ENCODE assay signal across 9 cellular contexts in the genomic region with DNA sequence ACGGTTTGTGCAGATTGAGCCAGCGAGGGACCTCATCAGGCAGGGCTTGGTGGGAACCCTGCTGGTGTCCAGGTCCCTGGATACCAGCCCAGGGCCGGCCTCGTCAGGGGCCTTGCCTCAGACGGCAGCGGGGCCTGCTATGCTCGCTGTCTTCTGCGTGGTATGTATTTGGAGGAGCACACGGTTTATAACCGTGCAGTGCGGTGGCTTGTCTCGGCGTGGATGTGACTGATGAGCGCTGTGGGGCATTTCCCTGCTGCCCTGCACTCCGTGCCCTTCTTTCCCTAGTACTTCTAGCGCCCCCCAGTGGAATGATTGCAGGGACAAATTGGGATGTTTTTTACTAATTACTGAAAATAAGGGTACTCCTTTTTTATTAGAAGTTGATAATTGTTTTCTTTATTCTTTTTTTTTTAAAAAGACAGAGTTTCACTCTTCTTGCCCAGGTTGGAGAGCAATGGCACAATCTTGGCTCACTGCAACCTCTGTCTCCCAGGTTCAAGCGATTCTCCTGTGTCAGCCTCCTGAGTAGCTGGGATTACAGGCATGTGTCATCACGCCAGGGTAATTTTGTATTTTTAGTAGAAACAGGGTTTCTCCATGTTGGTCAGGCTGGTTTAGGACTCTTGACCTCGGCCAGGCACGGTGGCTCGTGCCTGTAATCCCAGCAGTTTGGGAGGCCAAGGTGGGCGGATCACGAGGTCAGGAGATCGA. TPM values are rescaled to one million over a fixed set of nuclear protein-coding genes. Genes with fewer than 3 reads are reported as not detected.
DNase-seq lines count a peak whose midpoint lies in the region; ATAC-seq, FAIRE-seq and TF ChIP-seq lines count a peak whose summit lies in the region.
"Had no signal": no experiment of that assay in that cellular context is flagged by ENCODE, and none has a peak within 500 bp of the region (broad histone marks: within the 10 kb centered on the region; RNA-seq: fewer than 3 reads in every experiment).

No MANE protein-coding gene starts in this region.

- H3K4me1 Mint-ChIP-seq in activated CD4-positive, alpha-beta T cell treated with anti-CD3 and anti-CD28 coated beads for 36 hours, result peaks cover 7% of the 10 kb centered on the region
- H3K4me1 Mint-ChIP-seq in brain, result peaks cover 5% of the 10 kb centered on the region

- H3K9ac ChIP-seq in kidney (ENCODE audit: low read length in 2 of 2), result no peak overlapping the region

- peak; percentile 61 for ATAC-seq in activated CD4-positive, alpha-beta T cell treated with anti-CD3 and anti-CD28 coated beads for 36 hours
- ATAC-seq in HG03432 (IDR thresholded peaks at IDR 0.05; ENCODE audit: unreplicated experiment), result no peak

- TF ChIP-seq CTCF in brain (conservative IDR thresholded peaks at IDR 0.05) (peak; percentile 45 to 71), kidney (IDR thresholded peaks at IDR 0.05; ENCODE audit: borderline replicate concordance, extremely low read depth, insufficient read depth) (peak; percentile 52)

- intact Hi-C loops in activated CD4-positive, alpha-beta T cell treated with anti-CD3 and anti-CD28 coated beads for 36 hours (cut with DNase I, micrococcal nuclease), result loop anchor here (1.0 to 5.0 kb wide), 3 partner anchors 99 to 415 kb away; no protein-coding TSS in a partner anchor
- intact Hi-C loops in kidney (cut with DNase I), result no loop called here

- FAIRE-seq in kidney (lab: Jason Lieb, UNC), result no peak

- CTCF ChIA-PET in activated CD4-positive, alpha-beta T cell treated with anti-CD3 and anti-CD28 coated beads for 36 hours (lab: Charles Lee), result interaction anchor here (0.6 to 2.8 kb wide), 4 partner anchors 98 to 645 kb away, joined by 3 to 12 read pairs (median 4); no protein-coding TSS in a partner anchor

- POLR2A ChIA-PET in activated CD4-positive, alpha-beta T cell treated with anti-CD3 and anti-CD28 coated beads for 36 hours (lab: Charles Lee), result no interaction called here

- H3K27ac ChIP-seq in kidney (ENCODE audit: low read depth in 2 of 2, low read length in 2 of 2), result no peak overlapping the region

- no peaks in the 10 kb centered on the region for H3K9me3 Mint-ChIP-seq in activated CD4-positive, alpha-beta T cell treated with anti-CD3 and anti-CD28 coated beads for 36 hours (ENCODE audit: low read depth)
- peaks cover 0 to 6% (median 0%) of the 10 kb centered on the region in 5 experiments for H3K9me3 Mint-ChIP-seq in brain

- H3K4me3 ChIP-seq in kidney (ENCODE audit: low read length in 2 of 2), result no peak overlapping the region

- H3K4me3 Mint-ChIP-seq in activated CD4-positive, alpha-beta T cell treated with anti-CD3 and anti-CD28 coated beads for 36 hours, result no peak overlapping the region
- H3K4me3 Mint-ChIP-seq in brain, result no peak overlapping the region
- H3K4me3 Mint-ChIP-seq: activated naive CD8-positive, alpha-beta T cell had no signal

- H3K27ac Mint-ChIP-seq in activated CD4-positive, alpha-beta T cell treated with anti-CD3 and anti-CD28 coated beads for 36 hours, result no peak overlapping the region
- peak overlapping the region in 3 of 5 experiments; percentile 50 to 77 (median 63) for H3K27ac Mint-ChIP-seq in brain
- H3K27ac Mint-ChIP-seq: activated naive CD8-positive, alpha-beta T cell had no signal

- peaks cover 2 to 21% of the 10 kb centered on the region in 2 donors for H3K36me3 ChIP-seq in kidney (ENCODE audit: control insufficient read depth in 1 of 2, insufficient read depth in 2 of 2, low read length in 2 of 2)

- peaks cover 0 to 4% of the 10 kb centered on the region in 2 donors for H3K4me1 ChIP-seq in kidney (ENCODE audit: control insufficient read depth in 1 of 2, insufficient read depth in 1 of 2, low read depth in 1 of 2, low read length in 2 of 2)

- H3K9me3 ChIP-seq in kidney (ENCODE audit: control insufficient read depth in 1 of 2, low read length in 2 of 2), result no peaks in the 10 kb centered on the region

- no peaks in the 10 kb centered on the region for H3K27me3 Mint-ChIP-seq in activated CD4-positive, alpha-beta T cell treated with anti-CD3 and anti-CD28 coated beads for 36 hours
- no peaks in the 10 kb centered on the region for H3K27me3 Mint-ChIP-seq in brain
- H3K27me3 Mint-ChIP-seq: activated naive CD8-positive, alpha-beta T cell had no signal

- H3K36me3 Mint-ChIP-seq in activated CD4-positive, alpha-beta T cell treated with anti-CD3 and anti-CD28 coated beads for 36 hours (ENCODE audit: low read depth), result peaks cover 42% of the 10 kb centered on the region
- peaks cover 74% of the 10 kb centered on the region for H3K36me3 Mint-ChIP-seq in brain

- peak; percentile 78 for DNase-seq in activated CD4-positive, alpha-beta T cell treated with anti-CD3 and anti-CD28 coated beads for 36 hours
- no peak for DNase-seq in activated CD4-positive, alpha-beta T cell treated with anti-CD3 and anti-CD28 coated beads for 1 hour
- peak; percentile 25 for DNase-seq in NOMO-1 treated with DMSO at 0.1 percent for 48 hours (lab: John Stamatoyannopoulos, UW; ENCODE audit: unreplicated experiment)
- DNase-seq in kidney, result no peak
- peak; percentile 23 to 26 for DNase-seq in stimulated activated CD8-positive, alpha-beta memory T cell treated with anti-CD3 and anti-CD28 coated beads, Interleukin-2, amount 100 ng/mL, for 48 hours (ENCODE audit: low read depth in 2 of 2)
- no peak for DNase-seq in activated CD4-positive, CD25-positive, alpha-beta regulatory T cell treated with anti-CD3 and anti-CD28 coated beads, Interleukin-2, amount 50 U/mL, for 72 hours

RNA-seq across cellular contexts. Expression of gene TBCD, which starts 15.3 kb away (rescaled TPM):
- total RNA-seq in activated CD4-positive, alpha-beta T cell treated with anti-CD3 and anti-CD28 coated beads for 36 hours, result 10 to 100 TPM; 83.3 to 97.2 TPM
- 96.8 TPM for polyA plus RNA-seq in brain (ENCODE audit: insufficient read depth, low read depth, low replicate concordance)
- total RNA-seq in kidney, result 72.8 TPM
- 78.7 TPM for polyA plus RNA-seq in kidney (ENCODE audit: insufficient read depth, low read depth, low replicate concordance)

RNA-seq across cellular contexts. Expression of gene FN3K, which starts 31.8 kb away (rescaled TPM):
- 1 to 10 TPM; 2.1 TPM for total RNA-seq in activated CD4-positive, alpha-beta T cell treated with anti-CD3 and anti-CD28 coated beads for 36 hours
- polyA plus RNA-seq in brain (ENCODE audit: insufficient read depth, low read depth, low replicate concordance) (99.9 TPM), kidney (ENCODE audit: insufficient read depth, low read depth, low replicate concordance) (114 TPM)
- 33.3 TPM for total RNA-seq in kidney

RNA-seq across cellular contexts. Expression of gene FN3KRP, which starts 50.7 kb away (rescaled TPM):
- total RNA-seq in activated CD4-positive, alpha-beta T cell treated with anti-CD3 and anti-CD28 coated beads for 36 hours, result 10 to 100 TPM; 28.3 to 36.3 TPM
- polyA plus RNA-seq in brain (ENCODE audit: insufficient read depth, low read depth, low replicate concordance) (74.0 TPM), kidney (ENCODE audit: insufficient read depth, low read depth, low replicate concordance) (36.6 TPM)
- total RNA-seq in kidney, result 30.6 TPM

Comparison
In these comparisons a context has a peak if more than half of its experiments do, and no peak if none do; other contexts are left out.
1. DNase-seq: peak in activated CD4-positive, alpha-beta T cell treated with anti-CD3 and anti-CD28 coated beads for 36 hours (single experiment), NOMO-1 treated with DMSO at 0.1 percent for 48 hours (single experiment) and stimulated activated CD8-positive, alpha-beta memory T cell treated with anti-CD3 and anti-CD28 coated beads, Interleukin-2, amount 100 ng/mL, for 48 hours (2 of 2); none in activated CD4-positive, alpha-beta T cell treated with anti-CD3 and anti-CD28 coated beads for 1 hour (single experiment), kidney (single experiment) and activated CD4-positive, CD25-positive, alpha-beta regulatory T cell treated with anti-CD3 and anti-CD28 coated beads, Interleukin-2, amount 50 U/mL, for 72 hours (single experiment).
2. RNA of gene FN3K, which starts 31.8 kb away (total RNA-seq): 33.3 TPM in kidney (single experiment); 2.1 TPM in activated CD4-positive, alpha-beta T cell treated with anti-CD3 and anti-CD28 coated beads for 36 hours; every median in the first group is over 10 times any median in the second.